Comparison of ENCODE assay signal across 23 cellular contexts in the genomic region with DNA sequence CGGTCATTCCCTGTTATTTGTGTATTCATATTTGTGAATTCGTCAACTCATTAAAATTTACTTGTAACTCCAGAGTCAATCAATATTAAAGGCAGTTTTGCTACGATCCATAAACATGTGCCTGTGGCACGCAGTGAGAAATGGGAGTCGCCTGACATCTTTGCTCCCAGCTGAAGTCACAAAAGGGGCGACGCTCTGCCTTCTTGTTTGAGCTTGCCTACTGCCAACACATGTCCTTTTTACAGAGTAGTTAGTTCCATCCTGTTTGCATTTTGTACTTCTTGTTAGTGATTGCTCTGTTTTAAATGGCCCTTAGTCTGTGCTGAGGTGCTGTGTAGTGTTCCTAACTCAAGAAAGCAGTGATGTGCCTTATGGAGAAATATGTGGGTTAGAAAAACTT.
"Had no signal": no experiment of that assay in that cellular context is flagged by ENCODE, and none has a peak within 500 bp of the region (broad histone marks: within the 10 kb centered on the region; RNA-seq: fewer than 3 reads in every experiment).

No MANE protein-coding gene starts in this region.

- H3K4me3 Mint-ChIP-seq: nephron progenitor cell; stimulated activated memory B cell treated with anti-CD40 and anti-IgM and Interleukin-4, amounts not matched to agents 10 μg/mL and 1 μg/mL and 100 μg/mL, for 72 hours had no signal

- H3K27ac Mint-ChIP-seq: stimulated activated memory B cell treated with anti-CD40 and anti-IgM and Interleukin-4, amounts not matched to agents 10 μg/mL and 1 μg/mL and 100 μg/mL, for 72 hours had no signal

- H3K9me3 Mint-ChIP-seq: stimulated activated memory B cell treated with anti-CD40 and anti-IgM and Interleukin-4, amounts not matched to agents 10 μg/mL and 1 μg/mL and 100 μg/mL, for 72 hours had no signal

- DNase-seq: cortex of kidney; dorsolateral prefrontal cortex; effector CD8-positive, alpha-beta T cell; esophagus squamous epithelium; foreskin fibroblast; glutamatergic neuron; islet precursor cell; left cardiac atrium; left ventricle myocardium inferior; lower lobe of right lung; mesenchymal stem cell; midbrain; nephron progenitor cell; psoas muscle; retina; right lobe of liver; stimulated activated CD4-positive, alpha-beta T cell treated with anti-CD3 and anti-CD28 coated beads, Interleukin-4, amount 100 ng/mL, for 1 hour; stomach; substantia nigra; transverse colon had no signal

- H3K4me3 ChIP-seq: dorsolateral prefrontal cortex, esophagus squamous epithelium, gastroesophageal sphincter, left ventricle myocardium inferior, lower lobe of right lung, psoas muscle, right lobe of liver, stomach, thoracic aorta, transverse colon had no signal

- ATAC-seq: gastroesophageal sphincter; left cardiac atrium; lower lobe of right lung; psoas muscle; right lobe of liver; stimulated activated memory B cell treated with anti-CD40 and anti-IgM and Interleukin-4, amounts not matched to agents 10 μg/mL and 1 μg/mL and 100 μg/mL, for 72 hours had no signal

- H3K27me3 Mint-ChIP-seq: stimulated activated memory B cell treated with anti-CD40 and anti-IgM and Interleukin-4, amounts not matched to agents 10 μg/mL and 1 μg/mL and 100 μg/mL, for 72 hours had no signal

- H3K36me3 Mint-ChIP-seq: stimulated activated memory B cell treated with anti-CD40 and anti-IgM and Interleukin-4, amounts not matched to agents 10 μg/mL and 1 μg/mL and 100 μg/mL, for 72 hours had no signal
